8 cellular contexts compared by ENCODE assay signal in the genomic region with DNA sequence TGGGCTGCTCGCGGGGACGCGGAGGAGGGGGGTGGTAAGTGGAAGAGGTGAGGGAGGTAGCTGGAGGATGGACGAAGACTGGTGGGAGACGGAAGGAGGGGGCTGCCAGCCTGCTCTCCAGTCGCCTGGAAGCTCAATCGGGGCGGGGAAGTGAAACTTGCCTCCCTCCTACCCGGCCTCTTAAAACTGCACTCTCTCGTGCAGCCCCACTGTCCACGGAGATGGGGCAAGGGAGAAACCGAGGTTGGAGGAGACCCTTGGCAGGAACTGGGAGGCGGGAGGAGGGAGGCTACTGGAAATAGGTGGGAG. TPM values are rescaled to one million over a fixed set of nuclear protein-coding genes. Genes with fewer than 3 reads are reported as not detected.
A peak's percentile ranks its signal among the peaks of the same experiment; 100 is the strongest.
DNase-seq lines count a peak whose midpoint lies in the region; ATAC-seq, FAIRE-seq and TF ChIP-seq lines count a peak whose summit lies in the region.

No MANE protein-coding gene starts in this region.

- H3K9me3 ChIP-seq in transverse colon, result no peaks in the 10 kb centered on the region

- peak overlapping the region; percentile 75 to 88 (median 87) for H3K27ac ChIP-seq in transverse colon

- intact Hi-C loops in activated CD8-positive, alpha-beta T cell treated with anti-CD3 and anti-CD28 coated beads for 36 hours (cut with micrococcal nuclease), result no loop called here
- intact Hi-C loops in transverse colon (cut with DNase I; ENCODE audit: low total_unique reads), result loop anchor here (5.0 kb wide), 1 partner anchor 415 kb away; no protein-coding TSS in a partner anchor

- H3K4me1 Mint-ChIP-seq in activated CD8-positive, alpha-beta T cell treated with anti-CD3 and anti-CD28 coated beads, Interleukin-2, amount 10 ng/mL, durations not matched to agents 7 days and 5 days (ENCODE audit: low read depth), result peaks cover 6% of the 10 kb centered on the region
- H3K4me1 Mint-ChIP-seq in activated CD8-positive, alpha-beta T cell treated with anti-CD3 and anti-CD28 coated beads for 36 hours (ENCODE audit: low read depth), result peaks cover 10% of the 10 kb centered on the region
- peaks cover 6% of the 10 kb centered on the region for H3K4me1 Mint-ChIP-seq in activated CD4-positive, alpha-beta memory T cell treated with anti-CD3 and anti-CD28 coated beads, Interleukin-2, amount 10 ng/mL, durations not matched to agents 7 days and 5 days

- H3K9me3 Mint-ChIP-seq in activated CD8-positive, alpha-beta T cell treated with anti-CD3 and anti-CD28 coated beads, Interleukin-2, amount 10 ng/mL, durations not matched to agents 7 days and 5 days (ENCODE audit: insufficient read depth), result peaks cover 3% of the 10 kb centered on the region
- H3K9me3 Mint-ChIP-seq in activated CD8-positive, alpha-beta T cell treated with anti-CD3 and anti-CD28 coated beads for 36 hours, result no peaks in the 10 kb centered on the region
- no peaks in the 10 kb centered on the region for H3K9me3 Mint-ChIP-seq in activated CD4-positive, alpha-beta memory T cell treated with anti-CD3 and anti-CD28 coated beads, Interleukin-2, amount 10 ng/mL, durations not matched to agents 7 days and 5 days

- H3K27me3 Mint-ChIP-seq in activated CD8-positive, alpha-beta T cell treated with anti-CD3 and anti-CD28 coated beads, Interleukin-2, amount 10 ng/mL, durations not matched to agents 7 days and 5 days (ENCODE audit: low read depth), result peaks cover 67% of the 10 kb centered on the region
- H3K27me3 Mint-ChIP-seq in activated CD8-positive, alpha-beta T cell treated with anti-CD3 and anti-CD28 coated beads for 36 hours, result peaks cover 66% of the 10 kb centered on the region
- peaks cover 62% of the 10 kb centered on the region for H3K27me3 Mint-ChIP-seq in activated CD4-positive, alpha-beta memory T cell treated with anti-CD3 and anti-CD28 coated beads, Interleukin-2, amount 10 ng/mL, durations not matched to agents 7 days and 5 days

- WGBS in transverse colon (ENCODE audit: low coverage in 1 of 2), 2 donors, result 1% methylated on average over 14 of the region's 14 CpGs; no CpG with 5 or more reads in 1 of the 2 donors

- peak overlapping the region; percentile 25 for H3K4me3 Mint-ChIP-seq in activated CD8-positive, alpha-beta T cell treated with anti-CD3 and anti-CD28 coated beads, Interleukin-2, amount 10 ng/mL, durations not matched to agents 7 days and 5 days
- H3K4me3 Mint-ChIP-seq in activated CD8-positive, alpha-beta T cell treated with anti-CD3 and anti-CD28 coated beads for 36 hours, result no peak overlapping the region
- no peak overlapping the region for H3K4me3 Mint-ChIP-seq in activated CD4-positive, alpha-beta memory T cell treated with anti-CD3 and anti-CD28 coated beads, Interleukin-2, amount 10 ng/mL, durations not matched to agents 7 days and 5 days

- POLR2A ChIA-PET in activated CD8-positive, alpha-beta T cell treated with anti-CD3 and anti-CD28 coated beads, Interleukin-2, amount 10 ng/mL, durations not matched to agents 7 days and 5 days (lab: Charles Lee), result no interaction called here
- POLR2A ChIA-PET in activated CD8-positive, alpha-beta T cell treated with anti-CD3 and anti-CD28 coated beads for 36 hours (lab: Charles Lee), result no interaction called here
- POLR2A ChIA-PET in activated CD4-positive, alpha-beta memory T cell treated with anti-CD3 and anti-CD28 coated beads, Interleukin-2, amount 10 ng/mL, durations not matched to agents 7 days and 5 days (lab: Charles Lee), result no interaction called here

- CTCF ChIA-PET in activated CD8-positive, alpha-beta T cell treated with anti-CD3 and anti-CD28 coated beads, Interleukin-2, amount 10 ng/mL, durations not matched to agents 7 days and 5 days (lab: Charles Lee), result interaction anchor here (0.6 kb wide), 1 partner anchor 33 kb away, joined by 3 read pairs; no protein-coding TSS in a partner anchor
- CTCF ChIA-PET in activated CD8-positive, alpha-beta T cell treated with anti-CD3 and anti-CD28 coated beads for 36 hours (lab: Charles Lee), result no interaction called here
- CTCF ChIA-PET in activated CD4-positive, alpha-beta memory T cell treated with anti-CD3 and anti-CD28 coated beads, Interleukin-2, amount 10 ng/mL, durations not matched to agents 7 days and 5 days (lab: Charles Lee), result no interaction called here

- H3K4me3 ChIP-seq in transverse colon, result peak overlapping the region; percentile 30 to 66 (median 58)

- H3K4me1 ChIP-seq in transverse colon, result peaks cover 0 to 62% (median 33%) of the 10 kb centered on the region in 4 donors

- ATAC-seq in activated CD8-positive, alpha-beta T cell treated with anti-CD3 and anti-CD28 coated beads, Interleukin-2, amount 10 ng/mL, durations not matched to agents 7 days and 5 days, result no peak
- no peak for ATAC-seq in activated CD8-positive, alpha-beta T cell treated with anti-CD3 and anti-CD28 coated beads for 36 hours
- no peak for ATAC-seq in HG03196 (IDR thresholded peaks at IDR 0.05; ENCODE audit: unreplicated experiment)
- ATAC-seq in GM18868 (IDR thresholded peaks at IDR 0.05; ENCODE audit: unreplicated experiment), result no peak

- no peak for TF ChIP-seq POLR2A in transverse colon (IDR thresholded peaks at IDR 0.05)

- H3K27me3 ChIP-seq in transverse colon, result peaks cover 73% of the 10 kb centered on the region

- no peaks in the 10 kb centered on the region for H3K36me3 ChIP-seq in transverse colon

- H3K36me3 Mint-ChIP-seq in activated CD8-positive, alpha-beta T cell treated with anti-CD3 and anti-CD28 coated beads, Interleukin-2, amount 10 ng/mL, durations not matched to agents 7 days and 5 days (ENCODE audit: low read depth), result peaks cover 2% of the 10 kb centered on the region
- peaks cover 2% of the 10 kb centered on the region for H3K36me3 Mint-ChIP-seq in activated CD8-positive, alpha-beta T cell treated with anti-CD3 and anti-CD28 coated beads for 36 hours (ENCODE audit: low read depth)
- peaks cover 6% of the 10 kb centered on the region for H3K36me3 Mint-ChIP-seq in activated CD4-positive, alpha-beta memory T cell treated with anti-CD3 and anti-CD28 coated beads, Interleukin-2, amount 10 ng/mL, durations not matched to agents 7 days and 5 days (ENCODE audit: low read depth)

- in situ Hi-C loops in transverse colon (cut with MboI; ENCODE audit: low pct_ligation_motif_present in 1 of 4, low pct_unique_long_range_greater_than_20kb in 1 of 4, low sequenced_read_pairs in 3 of 4), result loop anchor here in 3 of 4 donors (25.0 kb wide), 2 partner anchors 635 to 660 kb away; no protein-coding TSS in a partner anchor

- FAIRE-seq in GM19239 (lab: Jason Lieb, UNC), result no peak

- peak overlapping the region; percentile 69 for H3K27ac Mint-ChIP-seq in activated CD8-positive, alpha-beta T cell treated with anti-CD3 and anti-CD28 coated beads, Interleukin-2, amount 10 ng/mL, durations not matched to agents 7 days and 5 days
- H3K27ac Mint-ChIP-seq in activated CD8-positive, alpha-beta T cell treated with anti-CD3 and anti-CD28 coated beads for 36 hours, result no peak overlapping the region
- H3K27ac Mint-ChIP-seq in activated CD4-positive, alpha-beta memory T cell treated with anti-CD3 and anti-CD28 coated beads, Interleukin-2, amount 10 ng/mL, durations not matched to agents 7 days and 5 days, result peak overlapping the region; percentile 54

- DNase-seq in activated CD8-positive, alpha-beta T cell treated with anti-CD3 and anti-CD28 coated beads, Interleukin-2, amount 10 ng/mL, durations not matched to agents 7 days and 5 days, result no peak
- DNase-seq in activated CD8-positive, alpha-beta T cell treated with anti-CD3 and anti-CD28 coated beads for 36 hours, result no peak
- no peak for DNase-seq in activated CD4-positive, alpha-beta memory T cell treated with anti-CD3 and anti-CD28 coated beads, Interleukin-2, amount 10 ng/mL, durations not matched to agents 7 days and 5 days
- peak; percentile 34 for DNase-seq in iris pigment epithelial cell (ENCODE audit: low read depth)
- no peak for DNase-seq in transverse colon
- no peak for DNase-seq in GM19239 (ENCODE audit: insufficient read length, low spot score)

- no peak for TF ChIP-seq EP300 in transverse colon (IDR thresholded peaks at IDR 0.05; ENCODE audit: low read depth)

- no peak for TF ChIP-seq CTCF in activated CD8-positive, alpha-beta T cell treated with anti-CD3 and anti-CD28 coated beads for 36 hours (IDR thresholded peaks at IDR 0.05)
- TF ChIP-seq CTCF in transverse colon (IDR thresholded peaks at IDR 0.05), result no peak

RNA-seq across cellular contexts. Expression of a gene that starts 1.1 kb away (rescaled TPM):
- total RNA-seq in activated CD8-positive, alpha-beta T cell treated with anti-CD3 and anti-CD28 coated beads, Interleukin-2, amount 10 ng/mL, durations not matched to agents 7 days and 5 days, result not detected
- not detected for total RNA-seq in activated CD8-positive, alpha-beta T cell treated with anti-CD3 and anti-CD28 coated beads for 36 hours
- not detected for total RNA-seq in activated CD4-positive, alpha-beta memory T cell treated with anti-CD3 and anti-CD28 coated beads, Interleukin-2, amount 10 ng/mL, durations not matched to agents 7 days and 5 days
- 10 to 100 TPM; 35.2 to 55.7 (median 42.3) TPM for total RNA-seq in transverse colon

Comparison
In these comparisons a context has a peak if more than half of its experiments do, and no peak if none do; other contexts are left out.
1. RNA of a gene that starts 1.1 kb away (total RNA-seq): 35.2 to 55.7 TPM in transverse colon; not detected in activated CD8-positive, alpha-beta T cell treated with anti-CD3 and anti-CD28 coated beads, Interleukin-2, amount 10 ng/mL, durations not matched to agents 7 days and 5 days, not detected in activated CD8-positive, alpha-beta T cell treated with anti-CD3 and anti-CD28 coated beads for 36 hours and not detected in activated CD4-positive, alpha-beta memory T cell treated with anti-CD3 and anti-CD28 coated beads, Interleukin-2, amount 10 ng/mL, durations not matched to agents 7 days and 5 days; every median in the first group is over 10 times any median in the second.